In genomic region chr1:40729316-40729862, GRCh38 we compare ENCODE assay signal across 2 cellular contexts. TPM values are rescaled to one million over a fixed set of nuclear protein-coding genes. Genes with fewer than 3 reads are reported as not detected.
"Had no signal": no experiment of that assay in that cellular context is flagged by ENCODE, and none has a peak within 500 bp of the region (broad histone marks: within the 10 kb centered on the region; RNA-seq: fewer than 3 reads in every experiment).

No MANE protein-coding gene starts in this region.

RNA-seq across cellular contexts. Expression of gene KCNQ4, which starts 54.2 kb away (rescaled TPM):
- total RNA-seq: lung microvascular endothelial cell had no signal
- polyA plus RNA-seq: neural cell had no signal
